Comparison of ENCODE assay signal across 11 cellular contexts in the genomic region with DNA sequence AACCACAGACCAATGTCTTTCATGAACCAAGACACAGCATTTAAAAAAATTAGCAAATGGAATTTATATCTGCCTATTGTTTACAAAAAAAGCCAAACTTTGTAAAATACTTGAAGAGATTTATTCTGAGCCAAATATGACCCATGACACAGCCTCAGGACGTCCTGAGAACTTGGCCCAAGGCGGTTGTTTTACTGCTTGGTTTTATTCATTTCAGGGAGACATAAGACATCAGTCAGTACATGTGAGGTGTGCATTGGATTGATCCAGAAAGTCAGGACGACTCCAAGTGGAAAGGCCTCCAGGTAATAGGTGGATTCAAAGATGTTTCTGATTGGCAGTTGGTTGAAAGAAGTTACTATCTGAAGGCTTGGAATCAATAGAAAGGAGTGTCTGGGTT. TPM values are rescaled to one million over a fixed set of nuclear protein-coding genes. Genes with fewer than 3 reads are reported as not detected.
DNase-seq lines count a peak whose midpoint lies in the region; ATAC-seq and TF ChIP-seq lines count a peak whose summit lies in the region.
"Had no signal": no experiment of that assay in that cellular context is flagged by ENCODE, and none has a peak within 500 bp of the region (broad histone marks: within the 10 kb centered on the region; RNA-seq: fewer than 3 reads in every experiment).

No MANE protein-coding gene starts in this region.

- POLR2A ChIA-PET in Caco-2 (lab: Charles Lee) = no interaction called here

- H3K9me3 ChIP-seq in Caco-2 = no peaks in the 10 kb centered on the region
- no peaks in the 10 kb centered on the region for H3K9me3 ChIP-seq in RWPE2 (ENCODE audit: severe bottlenecking)
- H3K9me3 ChIP-seq: neutrophil had no signal

- H3K36me3 ChIP-seq in Caco-2 (ENCODE audit: control insufficient read depth, insufficient read depth, low read length) (no peaks in the 10 kb centered on the region; the same call in 1 of the 2 replicates), RWPE2 (ENCODE audit: low read depth) (peaks cover 31% of the 10 kb centered on the region)

- H3K4me1 ChIP-seq in Caco-2 = peaks cover 24% of the 10 kb centered on the region
- no peaks in the 10 kb centered on the region for H3K4me1 ChIP-seq in RWPE2 (ENCODE audit: insufficient read depth, poor library complexity, severe bottlenecking)

- H3K27ac ChIP-seq in RWPE2 (ENCODE audit: poor library complexity, severe bottlenecking) (no peak overlapping the region), coronary artery (peak overlapping the region in 1 of 2 donors; percentile 82)

- intact Hi-C loops in Caco-2 (cut with micrococcal nuclease; ENCODE audit: unreplicated experiment) = no loop called here

- peaks cover 11% of the 10 kb centered on the region for H3K4me1 Mint-ChIP-seq in Caco-2 (ENCODE audit: low read depth, unreplicated experiment)
- H3K4me1 Mint-ChIP-seq in nephron = peaks cover 45% of the 10 kb centered on the region

- H3K4me3 Mint-ChIP-seq in Caco-2 (ENCODE audit: unreplicated experiment) (peak overlapping the region; percentile 72), nephron (peak overlapping the region; percentile 70 to 86 (median 85))

- BruUV-seq in Caco-2 (replicated peaks; lab: Mats Ljungman, UMichigan) = no TSS peak

- H3K27me3 ChIP-seq in Caco-2 (replicated peaks; ENCODE audit: control insufficient read depth, insufficient read depth, low read length) = no peaks in the 10 kb centered on the region
- H3K27me3 ChIP-seq in RWPE2 (ENCODE audit: insufficient read depth, poor library complexity, severe bottlenecking) = no peaks in the 10 kb centered on the region

- DNase-seq in Caco-2 (no peak), RWPE2 (ENCODE audit: low spot score) (no peak), coronary artery (ENCODE audit: low spot score) (peak; percentile 64), NCI-H774 (lab: John Stamatoyannopoulos, UW) (no peak)
- DNase-seq: activated CD4-positive, alpha-beta T cell treated with anti-CD3 and anti-CD28 coated beads, Interleukin-2, amount 50 U/mL, for 1 hour had no signal

- H3K4me3 ChIP-seq in Caco-2 (ENCODE audit: low read depth, low read length) (no peak overlapping the region), RWPE2 (ENCODE audit: severe bottlenecking) (peak overlapping the region; percentile 91), coronary artery (no peak overlapping the region)

- CTCF ChIA-PET in Caco-2 (lab: Charles Lee) = interaction anchor here (0.5 to 1.9 kb wide), 4 partner anchors 126 to 339 kb away, joined by 3 to 13 read pairs (median 6); no protein-coding TSS in a partner anchor

- no peak for TF ChIP-seq CTCF in Caco-2 (IDR thresholded peaks at IDR 0.05; ENCODE audit: insufficient read depth in 1 of 2, low read depth in 1 of 2, low read length in 1 of 2, severe bottlenecking in 1 of 2, unreplicated experiment in 1 of 2)
- no peak for TF ChIP-seq CTCF in RWPE2 (IDR thresholded peaks at IDR 0.05; ENCODE audit: poor library complexity, severe bottlenecking)
- no peak for TF ChIP-seq CTCF in coronary artery (IDR thresholded peaks at IDR 0.05)
- no peak for TF ChIP-seq CTCF in nephron (IDR thresholded peaks at IDR 0.05; ENCODE audit: unreplicated experiment in 3 of 3)

- no peaks in the 10 kb centered on the region for H3K9me3 Mint-ChIP-seq in Caco-2 (ENCODE audit: unreplicated experiment)
- no peaks in the 10 kb centered on the region for H3K9me3 Mint-ChIP-seq in nephron
- H3K9me3 Mint-ChIP-seq: stimulated activated memory B cell treated with anti-CD40 and anti-IgM and Interleukin-4, amounts not matched to agents 10 μg/mL and 1 μg/mL and 100 μg/mL, for 72 hours had no signal

- ATAC-seq in RWPE2 (ENCODE audit: low read depth) (no peak), HG03565 (IDR thresholded peaks at IDR 0.05; ENCODE audit: unreplicated experiment) (no peak), HG03196 (IDR thresholded peaks at IDR 0.05; ENCODE audit: unreplicated experiment) (no peak), HG03039 (IDR thresholded peaks at IDR 0.05; ENCODE audit: unreplicated experiment) (no peak)

- H3K27me3 Mint-ChIP-seq in Caco-2 (ENCODE audit: insufficient read depth, unreplicated experiment) (no peaks in the 10 kb centered on the region), nephron (ENCODE audit: low read depth) (no peaks in the 10 kb centered on the region)
- H3K27me3 Mint-ChIP-seq: stimulated activated memory B cell treated with anti-CD40 and anti-IgM and Interleukin-4, amounts not matched to agents 10 μg/mL and 1 μg/mL and 100 μg/mL, for 72 hours had no signal

- H3K36me3 Mint-ChIP-seq in Caco-2 (ENCODE audit: insufficient read depth, unreplicated experiment) (peaks cover 24% of the 10 kb centered on the region), nephron (ENCODE audit: low read depth) (peaks cover 15% of the 10 kb centered on the region)

- H3K27ac Mint-ChIP-seq in Caco-2 (ENCODE audit: unreplicated experiment) = no peak overlapping the region
- peak overlapping the region; percentile 14 to 56 (median 41) for H3K27ac Mint-ChIP-seq in nephron
- H3K27ac Mint-ChIP-seq: stimulated activated memory B cell treated with anti-CD40 and anti-IgM and Interleukin-4, amounts not matched to agents 10 μg/mL and 1 μg/mL and 100 μg/mL, for 72 hours had no signal

RNA-seq across cellular contexts. Expression of a gene that starts 1.4 kb away (rescaled TPM):
- 32.0 and 36.5 TPM in 2 replicates for total RNA-seq in Caco-2 (2022)
